10 cellular contexts compared by ENCODE assay signal in the genomic region with DNA sequence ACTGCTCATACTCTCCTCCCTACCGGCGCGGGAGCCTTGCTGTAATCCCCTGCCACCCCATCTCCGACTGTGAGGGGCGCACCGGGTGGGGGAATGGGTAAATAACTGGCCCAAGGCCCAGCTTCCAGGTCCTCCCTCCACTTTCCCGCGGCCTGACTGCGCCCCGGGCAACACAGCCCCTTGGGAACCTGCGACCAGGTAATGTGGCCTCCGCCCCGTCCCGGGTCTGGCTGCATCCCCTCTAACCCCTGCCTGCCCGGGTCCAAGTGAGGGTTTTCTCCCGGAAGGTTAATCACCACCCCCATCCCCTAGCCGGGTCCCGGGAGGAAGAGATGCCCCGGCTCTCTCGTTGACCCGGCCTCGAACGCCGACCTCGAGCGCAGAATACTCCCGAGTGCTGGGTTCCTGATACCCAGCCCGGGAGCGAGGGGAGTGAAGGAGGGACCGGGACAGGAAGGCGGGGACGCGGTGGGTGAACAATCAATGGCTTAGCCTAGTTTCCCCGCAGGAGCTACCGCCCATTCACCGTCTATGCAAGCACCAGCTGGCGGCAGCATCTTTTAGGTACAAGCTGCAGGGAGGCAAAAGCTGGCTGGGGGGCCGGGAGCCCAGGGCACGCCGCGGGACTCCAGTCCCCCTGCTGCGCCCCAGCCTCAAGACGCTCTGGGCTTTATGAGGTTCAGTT. TPM values are rescaled to one million over a fixed set of nuclear protein-coding genes. Genes with fewer than 3 reads are reported as not detected.
DNase-seq lines count a peak whose midpoint lies in the region; ATAC-seq and TF ChIP-seq lines count a peak whose summit lies in the region.
"Had no signal": no experiment of that assay in that cellular context is flagged by ENCODE, and none has a peak within 500 bp of the region (broad histone marks: within the 10 kb centered on the region; RNA-seq: fewer than 3 reads in every experiment).

No MANE protein-coding gene starts in this region.

- intact Hi-C loops in cardiac septum (cut with DNase I): no loop called here

- TF ChIP-seq CTCF in AG10803 (conservative IDR thresholded peaks at IDR 0.05; ENCODE audit: low read length) (no peak), GM13977 (IDR thresholded peaks at IDR 0.05; ENCODE audit: extremely low read depth, insufficient read depth, missing control alignments) (no peak), WI38 (IDR thresholded peaks at IDR 0.05; ENCODE audit: low read depth, low read length) (no peak), RWPE1 (conservative IDR thresholded peaks at IDR 0.05; ENCODE audit: low read depth) (no peak)

- H3K9ac ChIP-seq in iPS-20b (ENCODE audit: low read depth, low read length): no peak overlapping the region

- peaks cover 100% of the 10 kb centered on the region for H3K27me3 ChIP-seq in iPS-20b (ENCODE audit: insufficient read depth, low read length)

- in situ Hi-C loops in GM13977 (cut with MboI; ENCODE audit: low pct_unique_long_range_greater_than_20kb, low sequenced_read_pairs, unreplicated experiment): no loop called here

- CTCF ChIA-PET in RWPE1 (lab: Yijun Ruan, JAX): interaction anchor here (0.6 to 1.5 kb wide), 5 partner anchors 51 to 365 kb away, joined by 3 to 6 read pairs (median 4); no protein-coding TSS in a partner anchor

- no peaks in the 10 kb centered on the region for H3K36me3 ChIP-seq in iPS-20b (ENCODE audit: insufficient read depth, low read depth, low read length)

- no peak overlapping the region for H3K27ac ChIP-seq in iPS-20b (ENCODE audit: low read length)
- no peak overlapping the region for H3K27ac ChIP-seq in RWPE1
- H3K27ac ChIP-seq: epithelial cell of prostate had no signal

- POLR2A ChIA-PET in RWPE1 (lab: Yijun Ruan, JAX; ENCODE audit: low non-redundant PET): interaction anchor here (0.6 kb wide), 1 partner anchor 392 kb away, joined by 3 read pairs; no protein-coding TSS in a partner anchor

- peaks cover 21% of the 10 kb centered on the region; the same call in 1 of the 2 replicates for H3K4me1 ChIP-seq in iPS-20b (ENCODE audit: insufficient read depth, low read length)

- ATAC-seq in HG02870 (IDR thresholded peaks at IDR 0.05; ENCODE audit: unreplicated experiment): no peak
- ATAC-seq: GM12878 had no signal

- no peak for DNase-seq in AG10803 (ENCODE audit: low read depth)
- DNase-seq in GM13977 (ENCODE audit: low spot score): peak; percentile 36
- no peak for DNase-seq in Kasumi-1 (lab: John Stamatoyannopoulos, UW)
- no peak for DNase-seq in cardiac septum (ENCODE audit: low spot score)
- no peak for DNase-seq in RWPE1 (ENCODE audit: low spot score)

- H3K9me3 ChIP-seq in iPS-20b (ENCODE audit: insufficient read depth, low read depth, low read length): peaks cover 15% of the 10 kb centered on the region; the same call in 1 of the 2 replicates

- H3K4me3 ChIP-seq in AG10803 (ENCODE audit: low read length): peak overlapping the region; percentile 42
- peak overlapping the region; percentile 11; the same call in 1 of the 2 replicates for H3K4me3 ChIP-seq in WI38 (ENCODE audit: low read depth, low read length)
- peak overlapping the region; percentile 49; the same call in 1 of the 2 replicates for H3K4me3 ChIP-seq in iPS-20b (ENCODE audit: low read length)
- H3K4me3 ChIP-seq: GM12878 had no signal

RNA-seq across cellular contexts. Expression of a gene that starts 5.9 kb away (rescaled TPM):
- total RNA-seq in cardiac septum: 0.22 TPM
- total RNA-seq: GM12878 had no signal

RNA-seq across cellular contexts. Expression of a gene that starts 8.9 kb away (rescaled TPM):
- total RNA-seq in cardiac septum: 7.4 TPM
